24 cellular contexts compared by ENCODE assay signal in genomic region chrX:3141031-3141430, GRCh38.
"Had no signal": no experiment of that assay in that cellular context is flagged by ENCODE, and none has a peak within 500 bp of the region (broad histone marks: within the 10 kb centered on the region; RNA-seq: fewer than 3 reads in every experiment).

No MANE protein-coding gene starts in this region.

- H3K27ac ChIP-seq: ascending aorta, esophagus muscularis mucosa, heart left ventricle, pancreas, prostate gland, skin epidermis, thyroid gland, upper lobe of right lung had no signal

- H3K4me1 ChIP-seq: ascending aorta, esophagus muscularis mucosa, heart left ventricle, prostate gland, thyroid gland, upper lobe of right lung had no signal

- ATAC-seq: heart left ventricle; left colon; sciatic nerve; stimulated activated effector memory CD8-positive, alpha-beta T cell treated with anti-CD3 and anti-CD28 coated beads, Interleukin-12 subunit alpha, Interleukin-12 subunit beta, amount 100 ng/mL, for 72 hours; upper lobe of right lung had no signal

- DNase-seq: activated CD4-positive, alpha-beta T cell treated with anti-CD3 and anti-CD28 coated beads for 4 hours; activated CD4-positive, alpha-beta T cell treated with anti-CD3 and anti-CD28 coated beads, Interleukin-2, amount 50 U/mL, for 48 hours; activated CD8-positive, alpha-beta memory T cell treated with anti-CD3 and anti-CD28 coated beads for 24 hours; activated effector memory CD4-positive, alpha-beta T cell treated with Interleukin-2 at 50 U/mL for 16 hours; activated naive CD4-positive, alpha-beta T cell treated with Interleukin-2 at 50 U/mL for 16 hours; heart left ventricle; hypothalamus; immature natural killer cell; kidney; left colon; mammary epithelial cell; pancreas; retina; stimulated activated CD4-positive, alpha-beta T cell treated with anti-CD3 and anti-CD28 coated beads, Interleukin-12 subunit alpha, Interleukin-12 subunit beta, amount 100 ng/mL, for 4 hours; stimulated activated CD4-positive, alpha-beta T cell treated with anti-CD3 and anti-CD28 coated beads, Interleukin-4, amount 100 ng/mL, for 1 hour; substantia nigra; thyroid gland; upper lobe of right lung had no signal

- H3K4me3 ChIP-seq: ascending aorta, esophagus muscularis mucosa, heart left ventricle, pancreas, prostate gland, skin epidermis, thyroid gland, upper lobe of right lung had no signal

- H3K27me3 ChIP-seq: ascending aorta, esophagus muscularis mucosa, heart left ventricle, pancreas, thyroid gland, upper lobe of right lung had no signal

- H3K9me3 ChIP-seq: ascending aorta, esophagus muscularis mucosa, pancreas, prostate gland, thyroid gland, upper lobe of right lung had no signal

- H3K36me3 ChIP-seq: ascending aorta, esophagus muscularis mucosa, heart left ventricle, pancreas, prostate gland, thyroid gland, upper lobe of right lung had no signal
